Comparison of ENCODE assay signal across 18 cellular contexts in the genomic region with DNA sequence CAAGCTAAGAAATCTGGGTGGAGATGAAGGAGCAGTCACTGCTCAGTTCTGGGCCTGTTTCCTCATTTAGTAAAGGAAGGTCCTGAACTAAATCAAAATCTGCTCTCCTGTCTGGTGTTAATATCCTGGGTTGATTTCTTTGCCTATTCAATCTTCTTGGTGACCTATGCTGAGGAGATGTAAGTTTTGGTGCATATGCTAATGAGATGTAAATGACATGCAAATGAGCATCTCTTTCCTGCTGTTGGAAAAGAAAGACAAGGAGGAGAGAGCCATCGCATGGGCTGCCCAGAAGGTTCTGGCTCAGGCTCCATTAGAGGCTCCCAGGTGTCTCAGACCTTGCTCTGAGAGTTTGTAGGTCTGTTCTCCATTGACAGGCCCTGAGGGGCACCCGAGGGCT. TPM values are rescaled to one million over a fixed set of nuclear protein-coding genes. Genes with fewer than 3 reads are reported as not detected.
DNase-seq lines count a peak whose midpoint lies in the region; ATAC-seq, FAIRE-seq and TF ChIP-seq lines count a peak whose summit lies in the region.
"Had no signal": no experiment of that assay in that cellular context is flagged by ENCODE, and none has a peak within 500 bp of the region (broad histone marks: within the 10 kb centered on the region; RNA-seq: fewer than 3 reads in every experiment).

No MANE protein-coding gene starts in this region.

- H3K4me3 Mint-ChIP-seq in activated CD4-positive, alpha-beta memory T cell treated with anti-CD3 and anti-CD28 coated beads, Interleukin-2, amount 10 ng/mL, durations not matched to agents 7 days and 5 days, result peak overlapping the region; percentile 40
- H3K4me3 Mint-ChIP-seq in activated CD4-positive, alpha-beta memory T cell treated with anti-CD3 and anti-CD28 coated beads for 36 hours, result no peak overlapping the region

- H3K4me2 ChIP-seq in GM12878 (ENCODE audit: control insufficient read depth, insufficient read depth), result peak overlapping the region; percentile 94
- H3K4me2 ChIP-seq: hepatocyte had no signal

- DNase-seq in activated CD4-positive, alpha-beta memory T cell treated with anti-CD3 and anti-CD28 coated beads, Interleukin-2, amount 10 ng/mL, durations not matched to agents 7 days and 5 days, result no peak
- no peak for DNase-seq in activated CD4-positive, alpha-beta memory T cell treated with anti-CD3 and anti-CD28 coated beads for 36 hours
- no peak for DNase-seq in GM12878 (ENCODE audit: low read depth, low spot score)
- DNase-seq in 8988T, result no peak
- DNase-seq in SW 1271 (lab: John Stamatoyannopoulos, UW), result no peak
- no peak for DNase-seq in NCI-H2196 (lab: John Stamatoyannopoulos, UW; ENCODE audit: unreplicated experiment)
- DNase-seq: activated effector memory CD4-positive, alpha-beta T cell treated with Interleukin-2 at 50 U/mL for 16 hours; central memory CD4-positive, alpha-beta T cell; DMS53; Kasumi-1; NCI-H187; occipital lobe; stimulated activated CD4-positive, alpha-beta T cell treated with anti-CD3 and anti-CD28 coated beads, Interleukin-12 subunit alpha, Interleukin-12 subunit beta, amount 100 ng/mL, for 4 hours; WERI-Rb-1 had no signal

- 17% methylated on average over 2 of the region's 2 CpGs for WGBS in GM12878 (ENCODE audit: insufficient coverage, insufficient replicate concordance, low lambda C conversion rate, missing lambda C conversion rate)

- H3K9me3 Mint-ChIP-seq in activated CD4-positive, alpha-beta memory T cell treated with anti-CD3 and anti-CD28 coated beads, Interleukin-2, amount 10 ng/mL, durations not matched to agents 7 days and 5 days, result no peaks in the 10 kb centered on the region
- no peaks in the 10 kb centered on the region for H3K9me3 Mint-ChIP-seq in activated CD4-positive, alpha-beta memory T cell treated with anti-CD3 and anti-CD28 coated beads for 36 hours

- TF ChIP-seq CTCF in GM12878 (IDR thresholded peaks at IDR 0.05 in 2 of 3, conservative IDR thresholded peaks at IDR 0.05 in 1 of 3; ENCODE audit: control insufficient read depth in 2 of 3, extremely low read depth in 1 of 3, insufficient read depth in 1 of 3, low read depth in 3 of 3, low read length in 3 of 3), result no peak

- intact Hi-C loops in activated CD4-positive, alpha-beta memory T cell treated with anti-CD3 and anti-CD28 coated beads for 36 hours (cut with micrococcal nuclease), result no loop called here
- intact Hi-C loops in GM12878 (cut with micrococcal nuclease; ENCODE audit: unreplicated experiment), result no loop called here

- no peak for FAIRE-seq in GM12878 (lab: Jason Lieb, UNC)
- FAIRE-seq: urothelium cell line had no signal

- peak overlapping the region; percentile 98 for H3K4me3 ChIP-seq in GM12878
- no peak overlapping the region for H3K4me3 ChIP-seq in skin epidermis
- H3K4me3 ChIP-seq: hepatocyte had no signal

- TF ChIP-seq RAD21 in GM12878 (IDR thresholded peaks at IDR 0.05; ENCODE audit: insufficient read depth, low read depth, low read length), result no peak

- no peaks in the 10 kb centered on the region for H3K9me3 ChIP-seq in GM12878 (replicated peaks; ENCODE audit: control insufficient read depth, insufficient read depth, low read length)

- no peaks in the 10 kb centered on the region for H3K27me3 ChIP-seq in GM12878 (replicated peaks in 1 of 2; ENCODE audit: control insufficient read depth in 2 of 2, insufficient read depth in 2 of 2, low read length in 1 of 2)

- peaks cover 61% of the 10 kb centered on the region for H3K36me3 Mint-ChIP-seq in activated CD4-positive, alpha-beta memory T cell treated with anti-CD3 and anti-CD28 coated beads, Interleukin-2, amount 10 ng/mL, durations not matched to agents 7 days and 5 days (ENCODE audit: low read depth)
- peaks cover 23% of the 10 kb centered on the region for H3K36me3 Mint-ChIP-seq in activated CD4-positive, alpha-beta memory T cell treated with anti-CD3 and anti-CD28 coated beads for 36 hours

- CTCF ChIA-PET in activated CD4-positive, alpha-beta memory T cell treated with anti-CD3 and anti-CD28 coated beads, Interleukin-2, amount 10 ng/mL, durations not matched to agents 7 days and 5 days (lab: Charles Lee), result interaction anchor here (2.4 to 3.3 kb wide), 2 partner anchors 9 to 13 kb away, joined by 7 to 9 read pairs; no protein-coding TSS in a partner anchor
- CTCF ChIA-PET in activated CD4-positive, alpha-beta memory T cell treated with anti-CD3 and anti-CD28 coated beads for 36 hours (lab: Charles Lee), result interaction anchor here (1.5 to 5.2 kb wide), 2 partner anchors 9 to 13 kb away, joined by 4 to 32 read pairs; no protein-coding TSS in a partner anchor
- CTCF ChIA-PET in GM12878 (lab: Yijun Ruan, JAX), result interaction anchor here (2.9 to 8.5 kb wide), 5 partner anchors 8 to 32 kb away, joined by 19 to 127 read pairs (median 45); no protein-coding TSS in a partner anchor

- in situ Hi-C loops in GM12878 (cut with MboI), result no loop called here

- H3K4me1 ChIP-seq in GM12878 (ENCODE audit: control insufficient read depth, insufficient read depth, low read length), result peaks cover 54% of the 10 kb centered on the region

- H3K9ac ChIP-seq in GM12878 (ENCODE audit: control insufficient read depth, insufficient read depth, low read length), result peak overlapping the region; percentile 27

- TF ChIP-seq POLR2A in GM19099 (IDR thresholded peaks at IDR 0.05; ENCODE audit: extremely low read depth, insufficient read length, low read depth) (peak; percentile 30), GM12878 (IDR thresholded peaks at IDR 0.05; ENCODE audit: low read depth, low read length) (no peak)

- peak overlapping the region; percentile 96 for H3K27ac ChIP-seq in GM12878 (ENCODE audit: control insufficient read depth, insufficient read depth)
- H3K27ac ChIP-seq in skin epidermis, result peak overlapping the region in 11 of 21 experiments; percentile 4 to 90 (median 52)
- H3K27ac ChIP-seq: hepatocyte, WERI-Rb-1 had no signal

- no peak overlapping the region for H2AFZ ChIP-seq in GM12878 (ENCODE audit: control insufficient read depth, low read depth, low read length)
- H2AFZ ChIP-seq: hepatocyte had no signal

- H3K79me2 ChIP-seq in GM12878 (ENCODE audit: control insufficient read depth, insufficient read depth, low read length), result peaks cover 87% of the 10 kb centered on the region
- H3K79me2 ChIP-seq: hepatocyte had no signal

- no TSS peak for BruUV-seq in GM12878 (replicated peaks; lab: Mats Ljungman, UMichigan)

- RAD21 ChIA-PET in GM12878 (lab: Charles Lee; ENCODE audit: unreplicated experiment), result interaction anchor here (2.3 to 13.4 kb wide), 4 partner anchors 8 to 33 kb away, joined by 15 to 355 read pairs (median 39); no protein-coding TSS in a partner anchor

- peaks cover 5 to 16% of the 10 kb centered on the region in 2 experiments for H3K36me3 ChIP-seq in GM12878 (ENCODE audit: control insufficient read depth in 2 of 2, insufficient read depth in 2 of 2, low read length in 1 of 2)
- H3K36me3 ChIP-seq: WERI-Rb-1 had no signal

- POLR2A ChIA-PET in activated CD4-positive, alpha-beta memory T cell treated with anti-CD3 and anti-CD28 coated beads, Interleukin-2, amount 10 ng/mL, durations not matched to agents 7 days and 5 days (lab: Charles Lee), result interaction anchor here (5.9 kb wide), 1 partner anchor 21 kb away, joined by 72 read pairs; no protein-coding TSS in a partner anchor
- POLR2A ChIA-PET in activated CD4-positive, alpha-beta memory T cell treated with anti-CD3 and anti-CD28 coated beads for 36 hours (lab: Charles Lee), result no interaction called here
- POLR2A ChIA-PET in GM12878 (lab: Charles Lee), result interaction anchor here (1.4 to 13.2 kb wide), 3 partner anchors 12 to 305 kb away, joined by 3 to 537 read pairs (median 12); no protein-coding TSS in a partner anchor

- H3K27ac Mint-ChIP-seq in activated CD4-positive, alpha-beta memory T cell treated with anti-CD3 and anti-CD28 coated beads, Interleukin-2, amount 10 ng/mL, durations not matched to agents 7 days and 5 days, result no peak overlapping the region
- H3K27ac Mint-ChIP-seq in activated CD4-positive, alpha-beta memory T cell treated with anti-CD3 and anti-CD28 coated beads for 36 hours, result no peak overlapping the region

- SMC1A ChIA-PET in GM12878 (lab: Charles Lee; ENCODE audit: uncharacterized antibody, unreplicated experiment), result interaction anchor here (2.4 to 16.8 kb wide), 3 partner anchors 9 to 18 kb away, joined by 11 to 354 read pairs (median 22); no protein-coding TSS in a partner anchor

- no peak for ATAC-seq in GM12878

- no peak for TF ChIP-seq EP300 in GM12878 (IDR thresholded peaks at IDR 0.05; ENCODE audit: borderline replicate concordance in 1 of 2, control insufficient read depth in 1 of 2, low read depth in 2 of 2, low read length in 2 of 2)

- H4K20me1 ChIP-seq in GM12878 (ENCODE audit: control insufficient read depth, insufficient read depth), result no peaks in the 10 kb centered on the region

- H3K27me3 Mint-ChIP-seq in activated CD4-positive, alpha-beta memory T cell treated with anti-CD3 and anti-CD28 coated beads, Interleukin-2, amount 10 ng/mL, durations not matched to agents 7 days and 5 days, result no peaks in the 10 kb centered on the region
- no peaks in the 10 kb centered on the region for H3K27me3 Mint-ChIP-seq in activated CD4-positive, alpha-beta memory T cell treated with anti-CD3 and anti-CD28 coated beads for 36 hours

- H3K4me1 Mint-ChIP-seq in activated CD4-positive, alpha-beta memory T cell treated with anti-CD3 and anti-CD28 coated beads, Interleukin-2, amount 10 ng/mL, durations not matched to agents 7 days and 5 days, result peaks cover 87% of the 10 kb centered on the region
- H3K4me1 Mint-ChIP-seq in activated CD4-positive, alpha-beta memory T cell treated with anti-CD3 and anti-CD28 coated beads for 36 hours (ENCODE audit: low read depth), result peaks cover 83% of the 10 kb centered on the region

RNA-seq across cellular contexts. Expression of a gene that starts 3.3 kb away (rescaled TPM):
- 10 to 100 TPM; 46.3 to 48.2 TPM for total RNA-seq in activated CD4-positive, alpha-beta memory T cell treated with anti-CD3 and anti-CD28 coated beads, Interleukin-2, amount 10 ng/mL, durations not matched to agents 7 days and 5 days
- total RNA-seq in activated CD4-positive, alpha-beta memory T cell treated with anti-CD3 and anti-CD28 coated beads for 36 hours, result 10 to 100 TPM; 19.7 to 19.8 TPM
- 150 and 188 TPM in 2 replicates for total RNA-seq in GM12878 (2013; cell fraction: nucleolus; rRNA removed)
- total RNA-seq in GM12878 (2014; rRNA removed), result 44.8 and 51.9 TPM in 2 replicates
- 19.8 and 20.3 TPM in 2 replicates for total RNA-seq in GM12878 (2014; rRNA removed; fragmentation: Illumina TruSeq; extraction: Trizol)
- 64.8 and 67.0 TPM in 2 replicates for total RNA-seq in GM12878 (2021)
- polyA plus RNA-seq in GM12878 (2011; ENCODE audit: low read depth), result 16.5 TPM
- 25.8 and 70.6 TPM in 2 replicates for polyA plus RNA-seq in GM12878 (2011; rRNA removed)
- polyA plus RNA-seq in GM12878 (2011; cell fraction: cytosol; rRNA removed), result 71.2 and 98.3 TPM in 2 replicates
- 84.5 and 115 TPM in 2 replicates for polyA plus RNA-seq in GM12878 (2011; cell fraction: nucleus; rRNA removed)
- polyA plus RNA-seq in GM12878 (2012), result 33.9 and 42.3 TPM in 2 replicates
- polyA plus RNA-seq in GM12878 (2014; fragmentation: Illumina TruSeq; extraction: Trizol), result 11.3 and 24.5 TPM in 2 replicates
- polyA plus RNA-seq in GM12878 (2014; fragmentation: Nextera tagmentation; extraction: Ambion mirVana), result 10 to 100 TPM; 13.4 to 21.7 TPM
- polyA plus RNA-seq in GM12878 (2014; rRNA removed), result 50.4 and 63.4 TPM in 2 replicates
- 100 to 1,000 TPM; 105 to 109 TPM for polyA plus RNA-seq in GM12878 (2016; fragmentation: Nextera tagmentation; extraction: Ambion mirVana)
- 57.6 and 93.4 TPM in 2 replicates for polyA minus RNA-seq in GM12878 (2011; rRNA and poly(A)+ RNA removed)
- polyA minus RNA-seq in GM12878 (2011; cell fraction: cytosol; rRNA and poly(A)+ RNA removed), result 38.8 and 42.9 TPM in 2 replicates
- polyA minus RNA-seq in GM12878 (2011; cell fraction: nucleus; rRNA and poly(A)+ RNA removed), result 53.8 and 102 TPM in 2 replicates

RNA-seq across cellular contexts. Expression of a gene that starts 3.4 kb away (rescaled TPM):
- total RNA-seq in activated CD4-positive, alpha-beta memory T cell treated with anti-CD3 and anti-CD28 coated beads, Interleukin-2, amount 10 ng/mL, durations not matched to agents 7 days and 5 days, result 10 to 100 TPM; 22.7 to 23.8 TPM
- 10 to 100 TPM; 23.2 to 29.0 TPM for total RNA-seq in activated CD4-positive, alpha-beta memory T cell treated with anti-CD3 and anti-CD28 coated beads for 36 hours
- 19.2 and 22.5 TPM in 2 replicates for total RNA-seq in GM12878 (2013; cell fraction: nucleolus; rRNA removed)
- total RNA-seq in GM12878 (2014; rRNA removed) (21.4 and 23.5 TPM in 2 replicates), GM12878 (2014; rRNA removed; fragmentation: Illumina TruSeq; extraction: Trizol) (27.1 and 29.8 TPM in 2 replicates), GM12878 (2021) (27.5 and 27.9 TPM in 2 replicates)
- polyA plus RNA-seq in GM12878 (2011; ENCODE audit: low read depth), result 33.4 TPM
- polyA plus RNA-seq in GM12878 (2011; rRNA removed) (60.0 and 65.4 TPM in 2 replicates), GM12878 (2014; fragmentation: Illumina TruSeq; extraction: Trizol) (53.3 and 60.4 TPM in 2 replicates), GM12878 (2014; fragmentation: Nextera tagmentation; extraction: Ambion mirVana) (10 to 100 TPM; 15.3 to 22.6 TPM), GM12878 (2014; rRNA removed) (30.4 and 36.5 TPM in 2 replicates), GM12878 (2016; fragmentation: Nextera tagmentation; extraction: Ambion mirVana) (10 to 100 TPM; 39.0 to 51.4 TPM)
- 61.5 and 74.4 TPM in 2 replicates for polyA plus RNA-seq in GM12878 (2011; cell fraction: cytosol; rRNA removed)
- polyA plus RNA-seq in GM12878 (2011; cell fraction: nucleus; rRNA removed), result 22.0 and 25.7 TPM in 2 replicates
- 34.7 and 35.6 TPM in 2 replicates for polyA plus RNA-seq in GM12878 (2012)
- 28.7 and 48.4 TPM in 2 replicates for polyA minus RNA-seq in GM12878 (2011; rRNA and poly(A)+ RNA removed)
- polyA minus RNA-seq in GM12878 (2011; cell fraction: cytosol; rRNA and poly(A)+ RNA removed), result 11.9 and 15.9 TPM in 2 replicates
- polyA minus RNA-seq in GM12878 (2011; cell fraction: nucleus; rRNA and poly(A)+ RNA removed), result 8.4 and 8.6 TPM in 2 replicates
- total RNA-seq: hepatocyte had no signal
- polyA plus RNA-seq: hepatocyte had no signal

RNA-seq across cellular contexts. Expression of a gene that starts 16.8 kb away (rescaled TPM):
- total RNA-seq in activated CD4-positive, alpha-beta memory T cell treated with anti-CD3 and anti-CD28 coated beads, Interleukin-2, amount 10 ng/mL, durations not matched to agents 7 days and 5 days, result not detected
- total RNA-seq in activated CD4-positive, alpha-beta memory T cell treated with anti-CD3 and anti-CD28 coated beads for 36 hours, result not detected
- total RNA-seq in GM12878 (2013; cell fraction: nucleolus; rRNA removed), result not detected in 2 replicates
- total RNA-seq in GM12878 (2014; rRNA removed), result 0.11 and 0.23 TPM in 2 replicates
- 0.09 TPM in 1 of 2 replicates, not detected in the other for total RNA-seq in GM12878 (2014; rRNA removed; fragmentation: Illumina TruSeq; extraction: Trizol)
- total RNA-seq in GM12878 (2021), result 0.21 and 0.26 TPM in 2 replicates
- 0.79 TPM for polyA plus RNA-seq in GM12878 (2011; ENCODE audit: low read depth)
- polyA plus RNA-seq in GM12878 (2011; rRNA removed), result not detected in 2 replicates
- polyA plus RNA-seq in GM12878 (2011; cell fraction: cytosol; rRNA removed), result not detected in 2 replicates
- polyA plus RNA-seq in GM12878 (2011; cell fraction: nucleus; rRNA removed), result not detected in 2 replicates
- 1.3 and 1.5 TPM in 2 replicates for polyA plus RNA-seq in GM12878 (2012)
- polyA plus RNA-seq in GM12878 (2014; fragmentation: Illumina TruSeq; extraction: Trizol), result 0.03 TPM in 1 of 2 replicates, not detected in the other
- polyA plus RNA-seq in GM12878 (2014; fragmentation: Nextera tagmentation; extraction: Ambion mirVana), result under 1 TPM in 1 of 2 experiments, not detected in 1; 0.04 TPM
- 0.06 TPM in 1 of 2 replicates, not detected in the other for polyA plus RNA-seq in GM12878 (2014; rRNA removed)
- polyA plus RNA-seq in GM12878 (2016; fragmentation: Nextera tagmentation; extraction: Ambion mirVana), result 1 to 10 TPM in 1 of 2 experiments, under 1 TPM in 1; 0.84 to 1.5 TPM
- not detected in 2 replicates for polyA minus RNA-seq in GM12878 (2011; rRNA and poly(A)+ RNA removed)
- not detected in 2 replicates for polyA minus RNA-seq in GM12878 (2011; cell fraction: cytosol; rRNA and poly(A)+ RNA removed)
- polyA minus RNA-seq in GM12878 (2011; cell fraction: nucleus; rRNA and poly(A)+ RNA removed), result not detected in 2 replicates
- total RNA-seq: hepatocyte had no signal
